In genomic region chr4:158906073-158906472, GRCh38 we compare ENCODE assay signal across 12 cellular contexts.
A peak's percentile ranks its signal among the peaks of the same experiment; 100 is the strongest.
DNase-seq lines count a peak whose midpoint lies in the region; ATAC-seq and TF ChIP-seq lines count a peak whose summit lies in the region.
"Had no signal": no experiment of that assay in that cellular context is flagged by ENCODE, and none has a peak within 500 bp of the region (broad histone marks: within the 10 kb centered on the region; RNA-seq: fewer than 3 reads in every experiment).

No MANE protein-coding gene starts in this region.

- H3K4ac ChIP-seq in H9 (ENCODE audit: low read depth, low read length) = no peak overlapping the region

- H2AK5ac ChIP-seq in H9 (ENCODE audit: insufficient read length, low read length) = no peak overlapping the region

- no peak overlapping the region for H4K91ac ChIP-seq in H9 (ENCODE audit: insufficient read length, low read depth, low read length)

- H3K4me1 ChIP-seq in H9 (ENCODE audit: insufficient read depth, low read length) (no peaks in the 10 kb centered on the region; the same call in 1 of the 2 replicates), breast epithelium (no peaks in the 10 kb centered on the region)

- no peak overlapping the region for H3K18ac ChIP-seq in H9 (ENCODE audit: insufficient read length, low read depth, low read length)

- H2BK12ac ChIP-seq in H9 (ENCODE audit: insufficient read length, low read depth, low read length) = no peak overlapping the region

- H3K27ac Mint-ChIP-seq in stimulated activated naive CD8-positive, alpha-beta T cell treated with anti-CD3 and anti-CD28 coated beads, Interleukin-15, amount 100 ng/mL, for 72 hours = no peak overlapping the region
- no peak overlapping the region for H3K27ac Mint-ChIP-seq in stimulated activated naive B cell treated with anti-CD40 and anti-IgM and Interleukin-4, amounts not matched to agents 10 μg/mL and 1 μg/mL and 100 μg/mL, for 72 hours
- no peak overlapping the region for H3K27ac Mint-ChIP-seq in H9
- H3K27ac Mint-ChIP-seq: B cell had no signal

- H3K9me3 ChIP-seq in H9 (ENCODE audit: control insufficient read depth, low read depth, low read length) (no peaks in the 10 kb centered on the region), breast epithelium (no peaks in the 10 kb centered on the region)
- H3K9me3 ChIP-seq: heart left ventricle had no signal

- no peaks in the 10 kb centered on the region for H3K23me2 ChIP-seq in H9 (ENCODE audit: insufficient read length, low read depth, low read length, poor library complexity, severe bottlenecking)

- H3K27ac ChIP-seq in H9 (ENCODE audit: insufficient read length, low read depth, low read length) = no peak overlapping the region
- H3K27ac ChIP-seq in breast epithelium = no peak overlapping the region
- H3K27ac ChIP-seq: heart left ventricle had no signal

- H3T11ph ChIP-seq in H9 (ENCODE audit: low read length) = no peak overlapping the region

- H3K27me3 ChIP-seq in H9 (ENCODE audit: insufficient read depth, low read length) (no peaks in the 10 kb centered on the region; the same call in 1 of the 2 replicates), breast epithelium (no peaks in the 10 kb centered on the region)
- H3K27me3 ChIP-seq: heart left ventricle had no signal

- no peak overlapping the region for H3K4me3 ChIP-seq in Jurkat, Clone E6-1 (ENCODE audit: low read length)
- no peak overlapping the region for H3K4me3 ChIP-seq in breast epithelium
- H3K4me3 ChIP-seq: heart left ventricle had no signal

- peaks cover 7% of the 10 kb centered on the region for H3K4me1 Mint-ChIP-seq in stimulated activated naive CD8-positive, alpha-beta T cell treated with anti-CD3 and anti-CD28 coated beads, Interleukin-15, amount 100 ng/mL, for 72 hours
- peaks cover 3 to 7% of the 10 kb centered on the region in 2 donors for H3K4me1 Mint-ChIP-seq in stimulated activated naive B cell treated with anti-CD40 and anti-IgM and Interleukin-4, amounts not matched to agents 10 μg/mL and 1 μg/mL and 100 μg/mL, for 72 hours
- peaks cover 17 to 18% of the 10 kb centered on the region in 2 experiments for H3K4me1 Mint-ChIP-seq in H9

- H4K8ac ChIP-seq in H9 (replicated peaks; ENCODE audit: insufficient read length, low read depth, low read length) = no peak overlapping the region

- peaks cover 0 to 6% of the 10 kb centered on the region in 2 donors for H3K9me3 Mint-ChIP-seq in stimulated activated naive CD8-positive, alpha-beta T cell treated with anti-CD3 and anti-CD28 coated beads, Interleukin-15, amount 100 ng/mL, for 72 hours
- peaks cover 0 to 3% of the 10 kb centered on the region in 2 donors for H3K9me3 Mint-ChIP-seq in stimulated activated naive B cell treated with anti-CD40 and anti-IgM and Interleukin-4, amounts not matched to agents 10 μg/mL and 1 μg/mL and 100 μg/mL, for 72 hours
- H3K9me3 Mint-ChIP-seq in H9 = peaks cover 0 to 9% of the 10 kb centered on the region in 2 experiments; a peak in 2 of 5 replicates

- H3K9ac ChIP-seq in H9 (ENCODE audit: extremely low read depth, insufficient read length, low read length) = no peak overlapping the region

- no peak overlapping the region for H3K23ac ChIP-seq in H9 (ENCODE audit: insufficient read length, low read depth, low read length)

- H4K5ac ChIP-seq in H9 (ENCODE audit: insufficient read length, low read depth, low read length) = no peak overlapping the region

- no peaks in the 10 kb centered on the region for H4K20me1 ChIP-seq in H9 (ENCODE audit: control insufficient read depth, insufficient read depth, insufficient read length)

- no peak overlapping the region for H2BK5ac ChIP-seq in H9 (ENCODE audit: insufficient read length, low read length)

- no peak for TF ChIP-seq POLR2A in breast epithelium (IDR thresholded peaks at IDR 0.05)

- H3K36me3 Mint-ChIP-seq in stimulated activated naive B cell treated with anti-CD40 and anti-IgM and Interleukin-4, amounts not matched to agents 10 μg/mL and 1 μg/mL and 100 μg/mL, for 72 hours = peaks cover 4% of the 10 kb centered on the region in 2 donors
- H3K36me3 Mint-ChIP-seq in H9 (ENCODE audit: insufficient read depth in 1 of 3, low read depth in 3 of 3) = peaks cover 0 to 13% (median 7%) of the 10 kb centered on the region in 3 experiments; a peak in 5 of 7 replicates

- no peak overlapping the region for H2BK20ac ChIP-seq in H9 (ENCODE audit: low read depth, low read length, poor library complexity, severe bottlenecking)

- H3K79me2 ChIP-seq in H9 (ENCODE audit: insufficient read depth, low read length) = no peaks in the 10 kb centered on the region

- H3K14ac ChIP-seq in H9 (ENCODE audit: insufficient read depth, low read length) = no peak overlapping the region

- H3K36me3 ChIP-seq in breast epithelium = no peaks in the 10 kb centered on the region

- no peak for TF ChIP-seq CTCF in H9 (conservative IDR thresholded peaks at IDR 0.05)
- TF ChIP-seq CTCF in breast epithelium (IDR thresholded peaks at IDR 0.05) = no peak

- H2AFZ ChIP-seq in H9 (ENCODE audit: low read length) = no peak overlapping the region

- H2BK120ac ChIP-seq in H9 (ENCODE audit: low read depth, low read length, poor library complexity, severe bottlenecking) = no peak overlapping the region

- ATAC-seq in stimulated activated naive CD8-positive, alpha-beta T cell treated with anti-CD3 and anti-CD28 coated beads, Interleukin-15, amount 100 ng/mL, for 72 hours = peak; percentile 60
- no peak for ATAC-seq in stimulated activated naive CD8-positive, alpha-beta T cell treated with anti-CD3 and anti-CD28 coated beads, Interleukin-15, Interleukin-2, amounts not matched to agents 100 U/mL and 50 U/mL, for 24 hours
- ATAC-seq in HG02588 (IDR thresholded peaks at IDR 0.05; ENCODE audit: unreplicated experiment) = peak; percentile 59
- peak; percentile 65 to 68 for ATAC-seq in stimulated activated naive B cell treated with anti-CD40 and anti-IgM and Interleukin-4, amounts not matched to agents 10 μg/mL and 1 μg/mL and 100 μg/mL, for 72 hours (replicated peaks)
- ATAC-seq: heart left ventricle had no signal

- no peak for DNase-seq in stimulated activated naive CD8-positive, alpha-beta T cell treated with anti-CD3 and anti-CD28 coated beads, Interleukin-15, amount 100 ng/mL, for 72 hours
- no peak for DNase-seq in stimulated activated naive CD8-positive, alpha-beta T cell treated with anti-CD3 and anti-CD28 coated beads, Interleukin-15, Interleukin-2, amounts not matched to agents 100 U/mL and 50 U/mL, for 24 hours
- peak; percentile 91 for DNase-seq in Jurkat, Clone E6-1 (ENCODE audit: low read depth, low spot score)
- DNase-seq in stimulated activated naive B cell treated with anti-CD40 and anti-IgM and Interleukin-4, amounts not matched to agents 10 μg/mL and 1 μg/mL and 100 μg/mL, for 72 hours = no peak
- no peak for DNase-seq in LoVo (ENCODE audit: low spot score)
- DNase-seq in H9 = no peak
- no peak for DNase-seq in breast epithelium (ENCODE audit: low spot score in 2 of 2)
- DNase-seq: activated CD4-positive, alpha-beta T cell treated with anti-CD3 and anti-CD28 coated beads for 1 hour; caudate nucleus; heart left ventricle had no signal

- H3K79me1 ChIP-seq in H9 (ENCODE audit: insufficient read depth, low read depth, low read length, poor library complexity, severe bottlenecking) = no peaks in the 10 kb centered on the region

- no peaks in the 10 kb centered on the region for H3K27me3 Mint-ChIP-seq in stimulated activated naive CD8-positive, alpha-beta T cell treated with anti-CD3 and anti-CD28 coated beads, Interleukin-15, amount 100 ng/mL, for 72 hours
- H3K27me3 Mint-ChIP-seq in stimulated activated naive B cell treated with anti-CD40 and anti-IgM and Interleukin-4, amounts not matched to agents 10 μg/mL and 1 μg/mL and 100 μg/mL, for 72 hours = no peaks in the 10 kb centered on the region
- H3K27me3 Mint-ChIP-seq in H9 (ENCODE audit: low read depth) = no peaks in the 10 kb centered on the region

- no peak overlapping the region for H3K4me3 Mint-ChIP-seq in stimulated activated naive CD8-positive, alpha-beta T cell treated with anti-CD3 and anti-CD28 coated beads, Interleukin-15, amount 100 ng/mL, for 72 hours
- H3K4me3 Mint-ChIP-seq in stimulated activated naive B cell treated with anti-CD40 and anti-IgM and Interleukin-4, amounts not matched to agents 10 μg/mL and 1 μg/mL and 100 μg/mL, for 72 hours = no peak overlapping the region
- no peak overlapping the region for H3K4me3 Mint-ChIP-seq in H9
- H3K4me3 Mint-ChIP-seq: B cell had no signal

- no CpG with 5 or more reads among the region's 3 CpGs for WGBS in H9 (ENCODE audit: extremely low coverage, insufficient read length, low lambda C conversion rate)

- no peak overlapping the region for H3K56ac ChIP-seq in H9 (ENCODE audit: insufficient read length, low read depth, low read length)

- intact Hi-C loops in breast epithelium (cut with DNase I; ENCODE audit: low total_unique reads) = no loop called here

- no peak overlapping the region for H2BK15ac ChIP-seq in H9 (ENCODE audit: low read depth, low read length)

- no peak overlapping the region for H3K4me2 ChIP-seq in H9 (ENCODE audit: insufficient read depth, insufficient read length, low read length)
